Comparison of ENCODE assay signal across 21 cellular contexts in the genomic region with DNA sequence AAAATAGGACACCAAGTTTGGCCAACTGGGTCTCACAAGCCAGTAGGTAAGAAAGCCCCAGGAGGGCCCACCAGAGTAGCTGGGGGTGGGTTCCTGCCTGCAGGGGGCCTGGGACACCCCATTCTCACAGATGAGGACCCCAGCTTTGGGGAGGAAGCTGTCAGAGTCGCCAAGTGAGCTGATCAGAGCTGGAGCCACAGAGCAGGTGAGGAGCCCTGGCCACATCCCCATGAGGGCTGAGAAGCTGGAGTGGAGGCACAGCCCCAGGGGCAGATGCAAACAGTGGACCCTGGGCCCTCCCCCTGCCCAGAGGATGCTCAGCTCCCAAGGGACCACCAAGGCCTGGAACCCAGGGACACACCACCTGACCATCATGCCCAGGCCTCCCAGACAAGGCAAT.
"Had no signal": no experiment of that assay in that cellular context is flagged by ENCODE, and none has a peak within 500 bp of the region (broad histone marks: within the 10 kb centered on the region; RNA-seq: fewer than 3 reads in every experiment).

No MANE protein-coding gene starts in this region.

- H3K4me2 ChIP-seq: KMS-11 had no signal

- H3K27ac ChIP-seq: KMS-11, SJSA1, SK-N-MC had no signal

- H3K36me3 ChIP-seq: SJSA1 had no signal

- DNase-seq: IMR-90, Kasumi-1, MM.1S, NCI-H1092 treated with DMSO at 0.1 percent for 48 hours, NCI-H1436, NCI-H187, NCI-H2029, NCI-H2081 treated with DMSO at 0.1 percent for 48 hours, NCI-H2171, NCI-H226, NCI-H446, NCI-H510A, NCI-H524 treated with DMSO at 0.1 percent for 48 hours, NCI-H69, NCI-H774, Right ventricle myocardium superior, RPMI8226, SIG-M5 had no signal

- H3K4me1 ChIP-seq: SJSA1 had no signal

- H3K4me3 ChIP-seq: SJSA1, SK-N-MC had no signal

- H3K9me3 ChIP-seq: SJSA1 had no signal

- H3K27me3 ChIP-seq: SJSA1 had no signal

- H3K9ac ChIP-seq: KMS-11 had no signal
